1 cellular context compared by ENCODE assay signal in genomic region chr5:14665949-14666741, GRCh38.
TF ChIP-seq lines count a peak whose summit lies in the region.

No MANE protein-coding gene starts in this region.

TF ChIP-seq in HEK293, 187 proteins besides CTCF, POLR2A, EP300 and RAD21 (continued from another document and continues in another):
- TF ChIP-seq ZBTB44 (tag by site-specific recombination; IDR thresholded peaks at IDR 0.05) = peak; percentile 84
- TF ChIP-seq SP7 (tag by site-specific recombination; IDR thresholded peaks at IDR 0.05) = peak; percentile 38; the same call in 1 of the 2 replicates
- TF ChIP-seq ZBTB11 (tag by site-specific recombination; conservative IDR thresholded peaks at IDR 0.05; ENCODE audit: low read depth) = no peak
- TF ChIP-seq ZNF354C (tag by site-specific recombination; IDR thresholded peaks at IDR 0.05; ENCODE audit: borderline replicate concordance, low read depth) = no peak
- TF ChIP-seq KLF7 (tag by site-specific recombination; IDR thresholded peaks at IDR 0.05; ENCODE audit: borderline replicate concordance) = no peak
- TF ChIP-seq MYNN (tag by site-specific recombination; IDR thresholded peaks at IDR 0.05; ENCODE audit: borderline replicate concordance) = no peak
- TF ChIP-seq ZNF843 (tag by site-specific recombination; IDR thresholded peaks at IDR 0.05) = no peak
- no peak for TF ChIP-seq ZNF140 (tag by site-specific recombination; IDR thresholded peaks at IDR 0.05)
- TF ChIP-seq PBX3 (CRISPR knock-in tag; IDR thresholded peaks at IDR 0.05) = no peak
- no peak; the same call in none of the 2 replicates for TF ChIP-seq ZXDB (tag by site-specific recombination; IDR thresholded peaks at IDR 0.05)
- TF ChIP-seq KLF16 (tag by site-specific recombination; IDR thresholded peaks at IDR 0.05) = no peak
- TF ChIP-seq ZBTB17 (tag by site-specific recombination; IDR thresholded peaks at IDR 0.05) = no peak
- TF ChIP-seq TCF7L2 (IDR thresholded peaks at IDR 0.05; ENCODE audit: borderline replicate concordance, low read depth, low read length) = no peak
- no peak for TF ChIP-seq ZNF785 (tag by site-specific recombination; IDR thresholded peaks at IDR 0.05)
- TF ChIP-seq ZNF549 (tag by site-specific recombination; IDR thresholded peaks at IDR 0.05) = no peak
- no peak for TF ChIP-seq RBAK (tag by site-specific recombination; IDR thresholded peaks at IDR 0.05)
- no peak for TF ChIP-seq ZNF112 (tag by site-specific recombination; IDR thresholded peaks at IDR 0.05)
- no peak for TF ChIP-seq ZNF266 (tag by site-specific recombination; IDR thresholded peaks at IDR 0.05; ENCODE audit: low read depth)
- no peak for TF ChIP-seq ZNF776 (tag by site-specific recombination; IDR thresholded peaks at IDR 0.05; ENCODE audit: borderline replicate concordance)
- TF ChIP-seq BCL11B (tag by site-specific recombination; IDR thresholded peaks at IDR 0.05; ENCODE audit: low read depth) = no peak
- TF ChIP-seq ZNF555 (tag by site-specific recombination; conservative IDR thresholded peaks at IDR 0.05) = no peak
- 0 out of 2 replicates have a peak, but pooled peaks have one; percentile 41 for TF ChIP-seq ZNF692 (tag by site-specific recombination; IDR thresholded peaks at IDR 0.05)
- no peak for TF ChIP-seq HOXD13 (CRISPR knock-in tag; IDR thresholded peaks at IDR 0.05; ENCODE audit: borderline replicate concordance)
- no peak for TF ChIP-seq ZBTB8A (tag by site-specific recombination; IDR thresholded peaks at IDR 0.05)
- no peak for TF ChIP-seq PATZ1 (tag by site-specific recombination; IDR thresholded peaks at IDR 0.05)
- TF ChIP-seq SP3 (tag by site-specific recombination; IDR thresholded peaks at IDR 0.05) = no peak
- no peak; the same call in 1 of the 2 replicates for TF ChIP-seq PRDM6 (tag by site-specific recombination; IDR thresholded peaks at IDR 0.05)
- TF ChIP-seq ZNF19 (tag by site-specific recombination; IDR thresholded peaks at IDR 0.05; ENCODE audit: low read depth) = no peak
- TF ChIP-seq KLF1 (tag by site-specific recombination; IDR thresholded peaks at IDR 0.05) = no peak
- no peak for TF ChIP-seq ZNF664 (tag by site-specific recombination; IDR thresholded peaks at IDR 0.05)
- TF ChIP-seq PRDM2 (tag by site-specific recombination; IDR thresholded peaks at IDR 0.05; ENCODE audit: borderline replicate concordance) = no peak
- no peak for TF ChIP-seq ZNF221 (tag by site-specific recombination; IDR thresholded peaks at IDR 0.05; ENCODE audit: borderline replicate concordance)
- no peak for TF ChIP-seq ZNF10 (tag by site-specific recombination; IDR thresholded peaks at IDR 0.05)
- TF ChIP-seq ZNF600 (tag by site-specific recombination; IDR thresholded peaks at IDR 0.05) = peak; percentile 81
- peak; percentile 84; the same call in 1 of the 2 replicates for TF ChIP-seq ZNF18 (tag by site-specific recombination; IDR thresholded peaks at IDR 0.05)
- TF ChIP-seq ZNF830 (tag by site-specific recombination; IDR thresholded peaks at IDR 0.05; ENCODE audit: low read depth) = no peak
- TF ChIP-seq ZNF777 (tag by site-specific recombination; IDR thresholded peaks at IDR 0.05; ENCODE audit: borderline replicate concordance) = no peak
- no peak for TF ChIP-seq ZSCAN18 (tag by site-specific recombination; IDR thresholded peaks at IDR 0.05)
